In the genomic region with DNA sequence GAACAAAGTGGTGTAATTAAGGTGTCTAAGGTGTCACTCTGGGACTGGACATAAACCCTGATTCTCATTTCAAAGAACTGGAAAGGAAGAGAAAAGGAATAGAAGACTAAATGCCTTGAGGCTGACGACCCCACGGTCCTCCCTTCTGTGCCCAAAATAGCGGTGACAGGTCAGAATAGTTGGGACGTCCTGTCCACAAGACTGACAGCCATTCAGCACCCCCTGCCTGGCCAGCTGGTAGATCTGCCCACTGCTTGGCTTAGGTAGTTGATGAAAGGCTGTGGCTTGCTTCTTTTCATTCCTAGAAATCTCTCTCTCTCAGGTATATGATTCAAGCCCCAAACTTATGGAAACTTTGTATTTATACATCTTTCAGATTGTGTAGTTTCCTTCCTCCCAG, we compare ENCODE assay signal across 36 cellular contexts. TPM values are rescaled to one million over a fixed set of nuclear protein-coding genes. Genes with fewer than 3 reads are reported as not detected.
"Had no signal": no experiment of that assay in that cellular context is flagged by ENCODE, and none has a peak within 500 bp of the region (broad histone marks: within the 10 kb centered on the region; RNA-seq: fewer than 3 reads in every experiment).

No MANE protein-coding gene starts in this region.

- H3K9me3 ChIP-seq: MG63 had no signal

- H3K4me3 ChIP-seq: MG63 had no signal

- H3K36me3 ChIP-seq: MG63 had no signal

- H3K9ac ChIP-seq: KMS-11 had no signal

- H3K27ac ChIP-seq: KMS-11 had no signal

- DNase-seq: Karpas-422, Kasumi-1, KBM-7, KG1, MG63, MM.1S, MV-4-11, NCI-H1048, NCI-H1092, NCI-H1092 treated with DMSO at 0.1 percent for 48 hours, NCI-H1105, NCI-H1105 treated with DMSO at 0.1 percent for 48 hours, NCI-H1417, NCI-H1417 treated with DMSO at 0.1 percent for 48 hours, NCI-H1436, NCI-H1436 treated with DMSO at 0.1 percent for 48 hours, NCI-H146, NCI-H1694, NCI-H1694 treated with DMSO at 0.1 percent for 48 hours, NCI-H187, NCI-H187 treated with DMSO at 0.1 percent for 48 hours, NCI-H1930, NCI-H2029, NCI-H2029 treated with DMSO at 0.1 percent for 48 hours, NCI-H2081, NCI-H2081 treated with DMSO at 0.1 percent for 48 hours, NCI-H2107, NCI-H2171, NCI-H2171 treated with DMSO at 0.1 percent for 48 hours, NCI-H2227 treated with DMSO at 0.1 percent for 48 hours, NCI-H226, NCI-H345, NCI-H446, NCI-H446 treated with DMSO at 0.1 percent for 48 hours had no signal

- H3K4me2 ChIP-seq: KMS-11 had no signal

RNA-seq across cellular contexts. Expression of a gene that starts 50.0 kb away (rescaled TPM):
- total RNA-seq: NCI-H460 had no signal
